ENCODE assay signal across 28 cellular contexts in the genomic region with DNA sequence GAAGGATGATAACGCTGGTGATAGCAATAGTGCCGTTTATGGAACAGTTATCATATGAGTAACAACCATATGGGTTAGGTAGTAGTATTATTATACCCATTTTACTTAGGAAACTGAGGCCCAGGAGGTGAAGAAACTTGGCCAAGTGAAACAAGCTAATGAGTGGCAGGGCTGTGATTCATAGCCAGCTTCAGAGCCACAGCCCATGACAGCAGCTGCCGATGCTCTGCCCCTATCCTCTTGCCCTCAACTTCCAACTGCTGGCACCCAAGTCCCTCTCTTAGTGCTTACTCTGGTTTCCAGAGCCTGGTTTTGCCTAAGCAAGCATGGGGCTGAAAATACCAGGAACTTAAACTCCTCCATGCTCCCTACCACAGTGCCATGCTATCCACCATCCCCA. TPM values are rescaled to one million over a fixed set of nuclear protein-coding genes. Genes with fewer than 3 reads are reported as not detected.
A peak's percentile ranks its signal among the peaks of the same experiment; 100 is the strongest.
DNase-seq lines count a peak whose midpoint lies in the region; ATAC-seq, FAIRE-seq and TF ChIP-seq lines count a peak whose summit lies in the region.
"Had no signal": no experiment of that assay in that cellular context is flagged by ENCODE, and none has a peak within 500 bp of the region (broad histone marks: within the 10 kb centered on the region; RNA-seq: fewer than 3 reads in every experiment).

No MANE protein-coding gene starts in this region.

- H4K20me1 ChIP-seq in HepG2 (ENCODE audit: insufficient read depth, low read length): peaks cover 41% of the 10 kb centered on the region

- peaks cover 8% of the 10 kb centered on the region in 2 experiments; a peak in 4 of 5 replicates for H3K36me3 ChIP-seq in HepG2 (replicated peaks in 1 of 2; ENCODE audit: control insufficient read depth in 1 of 2, insufficient read depth in 2 of 2, low read length in 2 of 2)
- H3K36me3 ChIP-seq in right lobe of liver: no peaks in the 10 kb centered on the region
- no peaks in the 10 kb centered on the region for H3K36me3 ChIP-seq in colonic mucosa
- H3K36me3 ChIP-seq in psoas muscle (ENCODE audit: insufficient read depth in 1 of 2, low read depth in 1 of 2): no peaks in the 10 kb centered on the region
- no peaks in the 10 kb centered on the region for H3K36me3 ChIP-seq in aorta (ENCODE audit: control insufficient read depth in 1 of 2, insufficient read depth in 2 of 2, low read length in 1 of 2)
- H3K36me3 ChIP-seq: HAP-1 had no signal

- no peak overlapping the region for H3K9ac ChIP-seq in HepG2 (ENCODE audit: insufficient read depth, low read depth, low read length)
- peak overlapping the region in 1 of 2 donors; percentile 41 for H3K9ac ChIP-seq in colonic mucosa (ENCODE audit: low read depth in 2 of 2, low read length in 2 of 2)

- in situ Hi-C loops in HepG2 (cut with HindIII; ENCODE audit: extremely low pct_ligation_motif_present, low pct_unique_long_range_greater_than_20kb): no loop called here

- H3K9me3 ChIP-seq in HepG2 (ENCODE audit: low read length): no peaks in the 10 kb centered on the region
- no peaks in the 10 kb centered on the region for H3K9me3 ChIP-seq in right lobe of liver
- H3K9me3 ChIP-seq in colonic mucosa: no peaks in the 10 kb centered on the region
- no peaks in the 10 kb centered on the region for H3K9me3 ChIP-seq in psoas muscle
- no peaks in the 10 kb centered on the region for H3K9me3 ChIP-seq in aorta (ENCODE audit: control insufficient read depth, low read length)
- H3K9me3 ChIP-seq: HAP-1, testis had no signal

- POLR2A ChIA-PET in HepG2 (lab: Yijun Ruan, JAX): interaction anchor here (1.3 to 2.5 kb wide), 5 partner anchors 9 to 49 kb away, joined by 3 to 12 read pairs (median 8); no protein-coding TSS in a partner anchor

- H3K4me2 ChIP-seq in HepG2 (ENCODE audit: low read depth, low read length): peak overlapping the region; percentile 22; the same call in 1 of the 2 replicates

- no peak for TF ChIP-seq POLR2A in HepG2 (IDR thresholded peaks at IDR 0.05; ENCODE audit: insufficient read depth in 1 of 2, low read depth in 2 of 2, low read length in 2 of 2)
- TF ChIP-seq POLR2A in right lobe of liver (IDR thresholded peaks at IDR 0.05): no peak

- WGBS in HepG2 (ENCODE audit: low lambda C conversion rate): 68% methylated on average over 3 of the region's 3 CpGs
- WGBS in right lobe of liver (ENCODE audit: insufficient coverage, low coverage, low lambda C conversion rate, missing lambda C conversion rate): 79% methylated on average over 2 of the region's 3 CpGs
- WGBS in psoas muscle, 3 donors: 63 to 69% (median 69%) methylated on average over 3 of the region's 3 CpGs
- WGBS in aorta, 2 donors: 67 to 73% methylated on average over 3 of the region's 3 CpGs

- H2AFZ ChIP-seq in HepG2 (ENCODE audit: low read length): no peak overlapping the region

- H3K79me2 ChIP-seq in HepG2 (ENCODE audit: insufficient read depth, low read length): peaks cover 90% of the 10 kb centered on the region

- no TSS peak for BruUV-seq in HepG2 (replicated peaks; lab: Mats Ljungman, UMichigan)

- H3K4me1 ChIP-seq in HepG2 (ENCODE audit: insufficient read depth, low read length) (peaks cover 91% of the 10 kb centered on the region), right lobe of liver (no peaks in the 10 kb centered on the region), colonic mucosa (peaks cover 42% of the 10 kb centered on the region), psoas muscle (peaks cover 81% of the 10 kb centered on the region), aorta (ENCODE audit: control insufficient read depth in 1 of 2, insufficient read depth in 2 of 2, low read length in 2 of 2) (peaks cover 2 to 11% of the 10 kb centered on the region in 2 donors)
- H3K4me1 ChIP-seq: HAP-1 had no signal

- H3K27ac ChIP-seq in HepG2 (ENCODE audit: extremely low read length, insufficient read depth, low read length) (no peak overlapping the region), right lobe of liver (no peak overlapping the region), colonic mucosa (peak overlapping the region; percentile 0), psoas muscle (peak overlapping the region; percentile 91), aorta (ENCODE audit: low read depth in 1 of 2, low read length in 2 of 2) (peak overlapping the region in 1 of 2 donors; percentile 85)
- H3K27ac ChIP-seq: C4-2B, HL-60, testis had no signal

- no peak for TF ChIP-seq RAD21 in HepG2 (CRISPR knock-in tag; IDR thresholded peaks at IDR 0.05)

- CTCF ChIA-PET in HepG2 (lab: Yijun Ruan, JAX; ENCODE audit: low intra/inter-chr PET ratio, low total read pairs): no interaction called here

- intact Hi-C loops in HepG2 (cut with micrococcal nuclease; ENCODE audit: unreplicated experiment) (no loop called here), right lobe of liver (cut with DNase I) (no loop called here), colonic mucosa (cut with DNase I) (no loop called here), psoas muscle (cut with DNase I) (loop anchor here in 1 of 2 donors (5.0 kb wide), 1 partner anchor 86 kb away; no protein-coding TSS in a partner anchor), aorta (cut with DNase I) (no loop called here)

- DNase-seq in HepG2 (ENCODE audit: low spot score) (no peak), right lobe of liver (no peak), colonic mucosa (no peak), psoas muscle (no peak), NCI-H748 (lab: John Stamatoyannopoulos, UW; ENCODE audit: unreplicated experiment) (no peak), aorta (no peak)
- DNase-seq in NK-92 treated with Interleukin-12 subunit alpha and Interleukin-12 subunit beta, amount 100 ng/mL, for 24 hours (lab: John Stamatoyannopoulos, UW): no peak
- DNase-seq: activated B cell treated with CpG ODN at 0.5 μM for 24 hours; activated CD4-positive, alpha-beta T cell treated with anti-CD3 and anti-CD28 coated beads, Interleukin-2, amount 50 U/mL, for 48 hours; activated CD8-positive, alpha-beta memory T cell treated with anti-CD3 and anti-CD28 coated beads, Interleukin-2, amount 50 U/mL, for 48 hours; Calu3; effector memory CD8-positive, alpha-beta T cell; NCI-H1092 treated with DMSO at 0.1 percent for 48 hours; NCI-H2029 treated with DMSO at 0.1 percent for 48 hours; NCI-H226; SHP77; stimulated activated CD4-positive, alpha-beta T cell treated with anti-CD3 and anti-CD28 coated beads, Interleukin-2, amount 100 ng/mL, for 48 hours; SW 1271; testis had no signal

- H3K27me3 ChIP-seq in HepG2 (ENCODE audit: control insufficient read depth in 1 of 2, insufficient read depth in 2 of 2, low read length in 2 of 2) (no peaks in the 10 kb centered on the region), right lobe of liver (no peaks in the 10 kb centered on the region), colonic mucosa (no peaks in the 10 kb centered on the region), psoas muscle (ENCODE audit: insufficient read depth in 3 of 3, low read length in 2 of 3) (no peaks in the 10 kb centered on the region), aorta (ENCODE audit: control insufficient read depth in 1 of 2, insufficient read depth in 2 of 2, low read length in 1 of 2) (no peaks in the 10 kb centered on the region)
- H3K27me3 ChIP-seq: testis had no signal

- no peak for ATAC-seq in HepG2
- no peak for ATAC-seq in right lobe of liver
- peak in 2 of 4 donors; percentile 19 to 35 for ATAC-seq in psoas muscle
- ATAC-seq in aorta (ENCODE audit: low FRiP score): no peak
- ATAC-seq in GM19351 (IDR thresholded peaks at IDR 0.05; ENCODE audit: unreplicated experiment): no peak
- ATAC-seq: effector memory CD8-positive, alpha-beta T cell; stimulated activated memory B cell treated with anti-CD40 and anti-IgM and Interleukin-4, amounts not matched to agents 10 μg/mL and 1 μg/mL and 100 μg/mL, for 72 hours had no signal

- TF ChIP-seq EP300 in HepG2 (IDR thresholded peaks at IDR 0.05; ENCODE audit: low read depth in 2 of 2, low read length in 2 of 2) (no peak), HepG2 (CRISPR knock-in tag; IDR thresholded peaks at IDR 0.05; ENCODE audit: borderline replicate concordance) (no peak)

- TF ChIP-seq CTCF in HepG2 (CRISPR knock-in tag; IDR thresholded peaks at IDR 0.05): no peak
- TF ChIP-seq CTCF in right lobe of liver (IDR thresholded peaks at IDR 0.05): no peak
- TF ChIP-seq CTCF in colonic mucosa (IDR thresholded peaks at IDR 0.05): no peak
- TF ChIP-seq CTCF in psoas muscle (IDR thresholded peaks at IDR 0.05): no peak

- no peak for FAIRE-seq in HepG2 (lab: Jason Lieb, UNC)
- FAIRE-seq: frontal cortex, GM12891, islet of Langerhans had no signal

- H3K4me3 ChIP-seq in HepG2 (replicated peaks in 1 of 3; ENCODE audit: insufficient read depth in 1 of 3, low read depth in 2 of 3, low read length in 3 of 3): no peak overlapping the region
- no peak overlapping the region for H3K4me3 ChIP-seq in right lobe of liver
- no peak overlapping the region for H3K4me3 ChIP-seq in colonic mucosa
- H3K4me3 ChIP-seq in psoas muscle: no peak overlapping the region
- no peak overlapping the region for H3K4me3 ChIP-seq in aorta (ENCODE audit: low read length in 2 of 2)
- H3K4me3 ChIP-seq: HAP-1, lung, testis had no signal

RNA-seq across cellular contexts. Expression of a gene that starts 12.3 kb away (rescaled TPM):
- total RNA-seq in HepG2 (2016; rRNA removed; fragmentation: Illumina TruSeq; extraction: Trizol): 11.3 and 11.9 TPM in 2 replicates
- 4.0 and 4.5 TPM in 2 replicates for total RNA-seq in HepG2 (2016; cell fraction: cytosol; rRNA removed; fragmentation: Illumina TruSeq; extraction: Trizol; ENCODE audit: low read depth)
- total RNA-seq in HepG2 (2016; cell fraction: insoluble cytoplasmic fraction; rRNA removed; fragmentation: Illumina TruSeq; extraction: Trizol): 9.8 and 11.8 TPM in 2 replicates
- total RNA-seq in HepG2 (2016; cell fraction: membrane; rRNA removed; fragmentation: Illumina TruSeq; extraction: Trizol): 5.9 and 6.1 TPM in 2 replicates
- 16.3 and 19.2 TPM in 2 replicates for total RNA-seq in HepG2 (2016; cell fraction: nucleus; rRNA removed; fragmentation: Illumina TruSeq; extraction: Trizol)
- 11.1 and 12.3 TPM in 2 replicates for polyA plus RNA-seq in HepG2 (2011; rRNA removed)
- polyA plus RNA-seq in HepG2 (2011; cell fraction: cytosol; rRNA removed): 6.6 and 7.4 TPM in 2 replicates
- polyA plus RNA-seq in HepG2 (2011; cell fraction: nucleus; rRNA removed): 57.1 and 64.0 TPM in 2 replicates
- 17.1 and 19.3 TPM in 2 replicates for polyA plus RNA-seq in HepG2 (2012)
- polyA plus RNA-seq in HepG2 (2016; cell fraction: cytosol; fragmentation: Illumina TruSeq; extraction: Trizol; ENCODE audit: low read depth): 0.71 and 0.86 TPM in 2 replicates
- polyA plus RNA-seq in HepG2 (2016; cell fraction: insoluble cytoplasmic fraction; fragmentation: Illumina TruSeq; extraction: Trizol; ENCODE audit: low read depth): 12.9 and 16.7 TPM in 2 replicates
- polyA plus RNA-seq in HepG2 (2016; cell fraction: membrane; fragmentation: Illumina TruSeq; extraction: Trizol; ENCODE audit: low read depth): 3.4 and 3.5 TPM in 2 replicates
- polyA plus RNA-seq in HepG2 (2016; cell fraction: nucleus; fragmentation: Illumina TruSeq; extraction: Trizol; ENCODE audit: insufficient read depth, low read depth): 64.6 and 72.1 TPM in 2 replicates
- polyA minus RNA-seq in HepG2 (2011; rRNA and poly(A)+ RNA removed; ENCODE audit: low replicate concordance): 15.4 and 19.2 TPM in 2 replicates
- 13.5 and 14.3 TPM in 2 replicates for polyA minus RNA-seq in HepG2 (2011; cell fraction: cytosol; rRNA and poly(A)+ RNA removed)
- 19.7 and 22.9 TPM in 2 replicates for polyA minus RNA-seq in HepG2 (2011; cell fraction: nucleus; rRNA and poly(A)+ RNA removed)
- total RNA-seq in right lobe of liver: 10 to 100 TPM in 3 of 6 experiments, 1 to 10 TPM in 3; 3.0 to 38.3 (median 10.0) TPM
- total RNA-seq in colonic mucosa: 10 to 100 TPM; 37.5 to 40.8 TPM
- 10 to 100 TPM; 10.6 to 57.7 (median 31.4) TPM for total RNA-seq in psoas muscle
- polyA plus RNA-seq in psoas muscle: 1 to 10 TPM; 3.0 to 5.9 (median 4.1) TPM
- total RNA-seq in aorta: 10 to 100 TPM; 55.9 to 69.1 TPM
- polyA plus RNA-seq in aorta: 10 to 100 TPM; 18.7 to 29.1 TPM

Comparison
In these comparisons a context has a peak if more than half of its experiments do, and no peak if none do; other contexts are left out.
1. H3K27ac ChIP-seq: peak in colonic mucosa (single experiment) and psoas muscle (single experiment); none in HepG2 (single experiment) and right lobe of liver (0 of 3).